9 cellular contexts compared by ENCODE assay signal in the genomic region with DNA sequence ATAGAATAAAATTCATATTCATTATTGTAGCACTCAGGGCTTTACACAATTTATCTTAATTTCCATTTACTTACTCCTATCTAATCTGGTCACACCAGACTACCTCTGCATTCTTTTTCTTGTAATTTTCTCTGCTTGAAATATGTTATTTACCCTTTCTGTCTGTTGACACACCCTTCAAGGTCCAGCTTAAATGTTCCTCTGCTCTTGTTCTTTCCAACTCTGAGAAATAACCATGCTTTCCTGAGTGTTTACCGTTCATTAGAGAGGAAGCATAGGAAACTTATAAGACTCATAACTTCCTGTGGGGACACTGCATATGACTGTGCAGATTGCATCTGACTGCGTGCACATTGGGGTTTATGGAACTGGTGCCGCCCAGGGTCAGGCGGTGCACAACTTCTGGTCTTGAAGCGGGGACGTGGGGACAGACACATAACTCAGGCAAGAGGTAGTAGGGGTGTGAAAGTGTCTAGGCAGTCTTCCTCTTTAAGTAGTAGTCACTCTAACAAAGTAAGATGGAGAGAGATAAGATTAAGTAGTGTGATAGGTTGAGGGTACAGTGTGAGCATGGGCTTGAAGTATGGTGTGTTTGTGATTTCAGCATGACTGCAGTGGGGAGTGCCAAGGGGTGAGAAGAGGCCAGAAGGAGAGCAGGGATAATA. TPM values are rescaled to one million over a fixed set of nuclear protein-coding genes. Genes with fewer than 3 reads are reported as not detected.
DNase-seq lines count a peak whose midpoint lies in the region; ATAC-seq and TF ChIP-seq lines count a peak whose summit lies in the region.
"Had no signal": no experiment of that assay in that cellular context is flagged by ENCODE, and none has a peak within 500 bp of the region (broad histone marks: within the 10 kb centered on the region; RNA-seq: fewer than 3 reads in every experiment).

No MANE protein-coding gene starts in this region.

- H3K4me1 ChIP-seq in spleen (peaks cover 0 to 59% (median 17%) of the 10 kb centered on the region in 6 donors), uterus (no peaks in the 10 kb centered on the region)

- peak; percentile 65 for ATAC-seq in GM21529 (IDR thresholded peaks at IDR 0.05; ENCODE audit: unreplicated experiment)

- TF ChIP-seq POLR2A in spleen (IDR thresholded peaks at IDR 0.05) = peak in 1 of 3 donors; percentile 11
- TF ChIP-seq POLR2A in uterus (IDR thresholded peaks at IDR 0.05) = no peak

- TF ChIP-seq CTCF in spleen (IDR thresholded peaks at IDR 0.05 in 8 of 11, conservative IDR thresholded peaks at IDR 0.05 in 3 of 11) (no peak), uterus (IDR thresholded peaks at IDR 0.05) (no peak)

- no peaks in the 10 kb centered on the region for H3K9me3 ChIP-seq in spleen
- no peaks in the 10 kb centered on the region for H3K9me3 ChIP-seq in uterus

- H3K27me3 ChIP-seq in spleen (replicated peaks in 1 of 7) (no peaks in the 10 kb centered on the region), uterus (no peaks in the 10 kb centered on the region)

- no peaks in the 10 kb centered on the region for H3K36me3 ChIP-seq in spleen
- no peaks in the 10 kb centered on the region for H3K36me3 ChIP-seq in uterus

- H3K4me3 ChIP-seq in spleen (peak overlapping the region in 1 of 8 donors; percentile 49), uterus (no peak overlapping the region)

- H3K27ac ChIP-seq in spleen (peak overlapping the region in 7 of 8 donors; percentile 67 to 90 (median 83)), uterus (no peak overlapping the region)
- H3K27ac ChIP-seq: epithelial cell of prostate had no signal

- DNase-seq in UCSD-AML1 (lab: John Stamatoyannopoulos, UW; ENCODE audit: unreplicated experiment) (peak; percentile 73), spleen (peak; percentile 91), uterus (no peak), NCI-H2196 (lab: John Stamatoyannopoulos, UW; ENCODE audit: unreplicated experiment) (no peak), hepatic stellate cell (ENCODE audit: low spot score) (no peak)
- DNase-seq in central memory CD4-positive, alpha-beta T cell = peak; percentile 76
- no peak for DNase-seq in effector CD8-positive, alpha-beta T cell (lab: John Stamatoyannopoulos, UW)

- intact Hi-C loops in spleen (cut with DNase I; ENCODE audit: low total_unique reads) (loop anchor here (5.0 kb wide), 1 partner anchor 133 kb away; no protein-coding TSS in a partner anchor), uterus (cut with DNase I; ENCODE audit: low total_unique reads) (loop anchor here (10.0 kb wide), 2 partner anchors 55 to 125 kb away; a partner anchor contains a TSS)

- 6 to 19% (median 15%) methylated on average over 6 of the region's 6 CpGs for whole genome bisulfite sequencing in spleen, 5 donors

RNA-seq across cellular contexts. Expression of a gene that starts 42.6 kb away (rescaled TPM):
- total RNA-seq in spleen = 10 to 100 TPM; 15.5 to 20.9 (median 18.4) TPM
- 1 to 10 TPM; 3.7 to 6.5 (median 5.6) TPM for polyA plus RNA-seq in spleen
- 10 to 100 TPM in 2 of 4 donors, 1 to 10 TPM in 2; 7.4 to 37.7 (median 10.8) TPM for total RNA-seq in uterus

RNA-seq across cellular contexts. Expression of a gene that starts 54.0 kb away (rescaled TPM):
- 100 to 1,000 TPM in 6 of 7 donors, 10 to 100 TPM in 1; 74.6 to 869 (median 213) TPM for total RNA-seq in spleen
- polyA plus RNA-seq in spleen = 10 to 100 TPM; 10.7 to 16.5 (median 14.6) TPM
- 10 to 100 TPM in 3 of 4 donors, 1 to 10 TPM in 1; 8.2 to 64.1 (median 48.0) TPM for total RNA-seq in uterus

Comparison
In these comparisons a context has a peak if more than half of its experiments do, and no peak if none do; other contexts are left out.
1. DNase-seq: peak in UCSD-AML1 (single experiment), central memory CD4-positive, alpha-beta T cell (single experiment) and spleen (single experiment); none in uterus (0 of 2), effector CD8-positive, alpha-beta T cell (single experiment), NCI-H2196 (single experiment) and hepatic stellate cell (single experiment).
2. H3K27ac ChIP-seq: peak in spleen (7 of 8); none in uterus (0 of 2).